ENCODE assay signal across 11 cellular contexts in genomic region chr2:7567646-7568045, GRCh38.
DNase-seq lines count a peak whose midpoint lies in the region; ATAC-seq lines count a peak whose summit lies in the region.
"Had no signal": no experiment of that assay in that cellular context is flagged by ENCODE, and none has a peak within 500 bp of the region (broad histone marks: within the 10 kb centered on the region; RNA-seq: fewer than 3 reads in every experiment).

No MANE protein-coding gene starts in this region.

- peak; percentile 47 for ATAC-seq in GM19035 (IDR thresholded peaks at IDR 0.05; ENCODE audit: unreplicated experiment)
- ATAC-seq in activated naive CD8-positive, alpha-beta T cell treated with anti-CD3 and anti-CD28 coated beads, Interleukin-2, amount 10 ng/mL, durations not matched to agents 7 days and 5 days (ENCODE audit: low read depth) = peak; percentile 98
- no peak for ATAC-seq in GM18498 (IDR thresholded peaks at IDR 0.05; ENCODE audit: unreplicated experiment)

- H3K27me3 Mint-ChIP-seq in activated naive CD8-positive, alpha-beta T cell treated with anti-CD3 and anti-CD28 coated beads, Interleukin-2, amount 10 ng/mL, durations not matched to agents 7 days and 5 days = no peaks in the 10 kb centered on the region

- peak; percentile 77 for DNase-seq in activated CD4-positive, alpha-beta T cell treated with anti-CD3 and anti-CD28 coated beads for 48 hours
- peak; percentile 65 for DNase-seq in activated naive CD8-positive, alpha-beta T cell treated with anti-CD3 and anti-CD28 coated beads, Interleukin-2, amount 10 ng/mL, durations not matched to agents 7 days and 5 days
- DNase-seq in stimulated activated CD8-positive, alpha-beta memory T cell treated with anti-CD3 and anti-CD28 coated beads, Interleukin-15, amount 100 ng/mL, for 1 hour (ENCODE audit: low read depth) = peak; percentile 2
- DNase-seq in dermis blood vessel endothelial cell = no peak
- DNase-seq in NCI-H1048 (lab: John Stamatoyannopoulos, UW) = no peak
- no peak for DNase-seq in NCI-H2081 (lab: John Stamatoyannopoulos, UW)
- DNase-seq: DMS79; effector memory CD4-positive, alpha-beta T cell; NCI-H510A had no signal

- peak overlapping the region; percentile 92 for H3K27ac Mint-ChIP-seq in activated naive CD8-positive, alpha-beta T cell treated with anti-CD3 and anti-CD28 coated beads, Interleukin-2, amount 10 ng/mL, durations not matched to agents 7 days and 5 days

- peak overlapping the region; percentile 61 for H3K4me3 Mint-ChIP-seq in activated naive CD8-positive, alpha-beta T cell treated with anti-CD3 and anti-CD28 coated beads, Interleukin-2, amount 10 ng/mL, durations not matched to agents 7 days and 5 days

- POLR2A ChIA-PET in activated naive CD8-positive, alpha-beta T cell treated with anti-CD3 and anti-CD28 coated beads, Interleukin-2, amount 10 ng/mL, durations not matched to agents 7 days and 5 days (lab: Charles Lee) = interaction anchor here (0.5 to 2.5 kb wide), 16 partner anchors 25 to 1117 kb away, joined by 3 to 25 read pairs (median 6); partner anchors contain the start of gene ID2

- H3K4me1 Mint-ChIP-seq in activated naive CD8-positive, alpha-beta T cell treated with anti-CD3 and anti-CD28 coated beads, Interleukin-2, amount 10 ng/mL, durations not matched to agents 7 days and 5 days = peaks cover 48% of the 10 kb centered on the region

- H3K9me3 Mint-ChIP-seq in activated naive CD8-positive, alpha-beta T cell treated with anti-CD3 and anti-CD28 coated beads, Interleukin-2, amount 10 ng/mL, durations not matched to agents 7 days and 5 days = peaks cover 14% of the 10 kb centered on the region

- peaks cover 49% of the 10 kb centered on the region for H3K36me3 Mint-ChIP-seq in activated naive CD8-positive, alpha-beta T cell treated with anti-CD3 and anti-CD28 coated beads, Interleukin-2, amount 10 ng/mL, durations not matched to agents 7 days and 5 days

Comparison
In these comparisons a context has a peak if more than half of its experiments do, and no peak if none do; other contexts are left out.
1. DNase-seq: peak in activated CD4-positive, alpha-beta T cell treated with anti-CD3 and anti-CD28 coated beads for 48 hours (single experiment), activated naive CD8-positive, alpha-beta T cell treated with anti-CD3 and anti-CD28 coated beads, Interleukin-2, amount 10 ng/mL, durations not matched to agents 7 days and 5 days (single experiment) and stimulated activated CD8-positive, alpha-beta memory T cell treated with anti-CD3 and anti-CD28 coated beads, Interleukin-15, amount 100 ng/mL, for 1 hour (single experiment); none in dermis blood vessel endothelial cell (single experiment), NCI-H1048 (single experiment) and NCI-H2081 (0 of 2).